10 cellular contexts compared by ENCODE assay signal in genomic region chr11:66112041-66112491, GRCh38. TPM values are rescaled to one million over a fixed set of nuclear protein-coding genes. Genes with fewer than 3 reads are reported as not detected.
A peak's percentile ranks its signal among the peaks of the same experiment; 100 is the strongest.
DNase-seq lines count a peak whose midpoint lies in the region; ATAC-seq, FAIRE-seq and TF ChIP-seq lines count a peak whose summit lies in the region.
"Had no signal": no experiment of that assay in that cellular context is flagged by ENCODE, and none has a peak within 500 bp of the region (broad histone marks: within the 10 kb centered on the region; RNA-seq: fewer than 3 reads in every experiment).

No MANE protein-coding gene starts in this region.

- peaks cover 0 to 4% of the 10 kb centered on the region in 2 donors for H3K9me3 Mint-ChIP-seq in activated naive CD4-positive, alpha-beta T cell treated with anti-CD3 and anti-CD28 coated beads, Interleukin-2, amount 50 U/mL, for 72 hours
- H3K9me3 Mint-ChIP-seq in activated T-helper 1 cell treated with anti-CD3 and anti-CD28 coated beads, Interleukin-12 subunit alpha, Interleukin-12 subunit beta, Interleukin-2, Interleukin-4 antibody, amounts not matched to agents 30 ng/mL and 10 ng/mL and 1 ng/mL, durations not matched to agents 14 hours and 24 hours and 36 hours, result peaks cover 5% of the 10 kb centered on the region

- POLR2A ChIA-PET in AG04450 (lab: Yijun Ruan, JAX), result no interaction called here

- TF ChIP-seq CTCF in AG04450 (IDR thresholded peaks at IDR 0.05; ENCODE audit: low read depth, low read length) (no peak), lower lobe of right lung (IDR thresholded peaks at IDR 0.05) (no peak), gastroesophageal sphincter (IDR thresholded peaks at IDR 0.05) (no peak)

- H3K36me3 ChIP-seq in lower lobe of right lung (no peaks in the 10 kb centered on the region), gastroesophageal sphincter (peaks cover 0 to 2% of the 10 kb centered on the region in 2 donors)

- H3K27ac Mint-ChIP-seq in activated naive CD4-positive, alpha-beta T cell treated with anti-CD3 and anti-CD28 coated beads, Interleukin-2, amount 50 U/mL, for 72 hours, result peak overlapping the region; percentile 76 to 80
- H3K27ac Mint-ChIP-seq in activated T-helper 1 cell treated with anti-CD3 and anti-CD28 coated beads, Interleukin-12 subunit alpha, Interleukin-12 subunit beta, Interleukin-2, Interleukin-4 antibody, amounts not matched to agents 30 ng/mL and 10 ng/mL and 1 ng/mL, durations not matched to agents 14 hours and 24 hours and 36 hours, result no peak overlapping the region

- H3K27ac ChIP-seq in AG04450 (ENCODE audit: low read depth, low read length), result peak overlapping the region; percentile 58
- peak overlapping the region; percentile 37 for H3K27ac ChIP-seq in lower lobe of right lung
- H3K27ac ChIP-seq in gastroesophageal sphincter, result peak overlapping the region in 1 of 4 donors; percentile 0

- H3K4me1 Mint-ChIP-seq in activated T-helper 1 cell treated with anti-CD3 and anti-CD28 coated beads, Interleukin-12 subunit alpha, Interleukin-12 subunit beta, Interleukin-2, Interleukin-4 antibody, amounts not matched to agents 30 ng/mL and 10 ng/mL and 1 ng/mL, durations not matched to agents 14 hours and 24 hours and 36 hours (ENCODE audit: low read depth), result peaks cover 79% of the 10 kb centered on the region

- peaks cover 60% of the 10 kb centered on the region for H3K4me1 ChIP-seq in lower lobe of right lung
- peaks cover 2 to 28% (median 15%) of the 10 kb centered on the region in 3 donors for H3K4me1 ChIP-seq in gastroesophageal sphincter

- no peak for TF ChIP-seq EP300 in gastroesophageal sphincter (IDR thresholded peaks at IDR 0.05)

- no peak overlapping the region for H3K4me3 Mint-ChIP-seq in activated T-helper 1 cell treated with anti-CD3 and anti-CD28 coated beads, Interleukin-12 subunit alpha, Interleukin-12 subunit beta, Interleukin-2, Interleukin-4 antibody, amounts not matched to agents 30 ng/mL and 10 ng/mL and 1 ng/mL, durations not matched to agents 14 hours and 24 hours and 36 hours

- no peak for ATAC-seq in activated naive CD4-positive, alpha-beta T cell treated with anti-CD3 and anti-CD28 coated beads, Interleukin-2, amount 50 U/mL, for 72 hours
- ATAC-seq in lower lobe of right lung, result peak in 1 of 2 donors; percentile 18
- ATAC-seq in gastroesophageal sphincter, result no peak
- no peak for ATAC-seq in HG02588 (IDR thresholded peaks at IDR 0.05; ENCODE audit: unreplicated experiment)

- TF ChIP-seq POLR2A in GM12892 (IDR thresholded peaks at IDR 0.05; ENCODE audit: low read depth, low read length) (no peak), gastroesophageal sphincter (IDR thresholded peaks at IDR 0.05) (no peak)

- no peaks in the 10 kb centered on the region for H3K9me3 ChIP-seq in AG04450 (ENCODE audit: control insufficient read depth, insufficient read depth, low read length)
- H3K9me3 ChIP-seq in lower lobe of right lung, result no peaks in the 10 kb centered on the region
- no peaks in the 10 kb centered on the region for H3K9me3 ChIP-seq in gastroesophageal sphincter

- DNase-seq in AG04450 (ENCODE audit: low read depth, low spot score), result no peak
- DNase-seq in GM12892 (ENCODE audit: insufficient read length), result no peak
- DNase-seq in activated naive CD4-positive, alpha-beta T cell treated with anti-CD3 and anti-CD28 coated beads, Interleukin-2, amount 50 U/mL, for 72 hours (ENCODE audit: low spot score in 2 of 2), result no peak
- no peak for DNase-seq in lower lobe of right lung
- DNase-seq in HuH-7.5 (ENCODE audit: low spot score), result no peak
- no peak for DNase-seq in activated T-helper 1 cell treated with anti-CD3 and anti-CD28 coated beads, Interleukin-12 subunit alpha, Interleukin-12 subunit beta, Interleukin-2, Interleukin-4 antibody, amounts not matched to agents 30 ng/mL and 10 ng/mL and 1 ng/mL, durations not matched to agents 14 hours and 24 hours and 36 hours (ENCODE audit: low spot score)
- DNase-seq: NCI-H1694 treated with DMSO at 0.1 percent for 48 hours had no signal

- WGBS in gastroesophageal sphincter (ENCODE audit: low coverage in 1 of 2), 2 donors, result 78 to 81% methylated on average over 7 to 9 of the region's 9 CpGs

- no peaks in the 10 kb centered on the region for H3K27me3 Mint-ChIP-seq in activated T-helper 1 cell treated with anti-CD3 and anti-CD28 coated beads, Interleukin-12 subunit alpha, Interleukin-12 subunit beta, Interleukin-2, Interleukin-4 antibody, amounts not matched to agents 30 ng/mL and 10 ng/mL and 1 ng/mL, durations not matched to agents 14 hours and 24 hours and 36 hours (ENCODE audit: insufficient read depth)

- H3K4me3 ChIP-seq in AG04450 (ENCODE audit: low read depth, low read length) (no peak overlapping the region), lower lobe of right lung (no peak overlapping the region), gastroesophageal sphincter (no peak overlapping the region)

- intact Hi-C loops in lower lobe of right lung (cut with DNase I), result no loop called here
- intact Hi-C loops in activated T-helper 1 cell treated with anti-CD3 and anti-CD28 coated beads, Interleukin-12 subunit alpha, Interleukin-12 subunit beta, Interleukin-2, Interleukin-4 antibody, amounts not matched to agents 30 ng/mL and 10 ng/mL and 1 ng/mL, durations not matched to agents 14 hours and 24 hours and 36 hours (cut with micrococcal nuclease), result no loop called here

- FAIRE-seq in GM12892 (lab: Jason Lieb, UNC), result peak; percentile 81
- FAIRE-seq: bronchial epithelial cell had no signal

- CTCF ChIA-PET in AG04450 (lab: Charles Lee), result interaction anchor here (0.6 kb wide), 1 partner anchor 59 kb away, joined by 3 read pairs; no protein-coding TSS in a partner anchor

- peaks cover 0 to 7% of the 10 kb centered on the region in 2 donors for H3K36me3 Mint-ChIP-seq in activated naive CD4-positive, alpha-beta T cell treated with anti-CD3 and anti-CD28 coated beads, Interleukin-2, amount 50 U/mL, for 72 hours
- peaks cover 7% of the 10 kb centered on the region for H3K36me3 Mint-ChIP-seq in activated T-helper 1 cell treated with anti-CD3 and anti-CD28 coated beads, Interleukin-12 subunit alpha, Interleukin-12 subunit beta, Interleukin-2, Interleukin-4 antibody, amounts not matched to agents 30 ng/mL and 10 ng/mL and 1 ng/mL, durations not matched to agents 14 hours and 24 hours and 36 hours (ENCODE audit: low read depth)

- H3K27me3 ChIP-seq in AG04450 (ENCODE audit: control insufficient read depth, insufficient read depth, low read length), result no peaks in the 10 kb centered on the region
- H3K27me3 ChIP-seq in lower lobe of right lung (ENCODE audit: low read depth), result no peaks in the 10 kb centered on the region
- H3K27me3 ChIP-seq in gastroesophageal sphincter, result no peaks in the 10 kb centered on the region

RNA-seq across cellular contexts. Expression of gene PACS1, which starts 42.0 kb away (rescaled TPM):
- 27.1 and 32.5 TPM in 2 replicates for polyA plus RNA-seq in AG04450 (2011; rRNA removed)
- polyA minus RNA-seq in AG04450 (2011; rRNA and poly(A)+ RNA removed), result 83.4 and 117 TPM in 2 replicates
- 45.4 TPM for polyA plus RNA-seq in GM12892 (2012; ENCODE audit: missing spikeins)
- total RNA-seq in activated naive CD4-positive, alpha-beta T cell treated with anti-CD3 and anti-CD28 coated beads, Interleukin-2, amount 50 U/mL, for 72 hours, result 100 to 1,000 TPM; 124 TPM
- 50.8 TPM for total RNA-seq in lower lobe of right lung
- 10 to 100 TPM; 32.7 to 81.8 (median 38.2) TPM for total RNA-seq in gastroesophageal sphincter
- total RNA-seq in activated T-helper 1 cell treated with anti-CD3 and anti-CD28 coated beads, Interleukin-12 subunit alpha, Interleukin-12 subunit beta, Interleukin-2, Interleukin-4 antibody, amounts not matched to agents 30 ng/mL and 10 ng/mL and 1 ng/mL, durations not matched to agents 14 hours and 24 hours and 36 hours, result 80.4 and 89.5 TPM in 2 replicates

RNA-seq across cellular contexts. Expression of gene SF3B2, which starts 59.9 kb away (rescaled TPM):
- polyA plus RNA-seq in AG04450 (2011; rRNA removed), result 88.2 and 97.1 TPM in 2 replicates
- polyA minus RNA-seq in AG04450 (2011; rRNA and poly(A)+ RNA removed), result 79.5 and 86.6 TPM in 2 replicates
- polyA plus RNA-seq in GM12892 (2012; ENCODE audit: missing spikeins), result 134 TPM
- total RNA-seq in activated naive CD4-positive, alpha-beta T cell treated with anti-CD3 and anti-CD28 coated beads, Interleukin-2, amount 50 U/mL, for 72 hours, result 100 to 1,000 TPM; 236 to 246 TPM
- 145 TPM for total RNA-seq in lower lobe of right lung
- 100 to 1,000 TPM; 113 to 179 (median 160) TPM for total RNA-seq in gastroesophageal sphincter
- total RNA-seq in activated T-helper 1 cell treated with anti-CD3 and anti-CD28 coated beads, Interleukin-12 subunit alpha, Interleukin-12 subunit beta, Interleukin-2, Interleukin-4 antibody, amounts not matched to agents 30 ng/mL and 10 ng/mL and 1 ng/mL, durations not matched to agents 14 hours and 24 hours and 36 hours, result 267 TPM in 2 replicates
